19 cellular contexts compared by ENCODE assay signal in genomic region chr14:64074961-64075619, GRCh38.
DNase-seq lines count a peak whose midpoint lies in the region; ATAC-seq, FAIRE-seq and TF ChIP-seq lines count a peak whose summit lies in the region.
"Had no signal": no experiment of that assay in that cellular context is flagged by ENCODE, and none has a peak within 500 bp of the region (broad histone marks: within the 10 kb centered on the region; RNA-seq: fewer than 3 reads in every experiment).

No MANE protein-coding gene starts in this region.

- H3K4me3 ChIP-seq in AG10803 (ENCODE audit: low read length) (no peak overlapping the region), adrenal gland (no peak overlapping the region), keratinocyte (ENCODE audit: control insufficient read depth in 2 of 3, extremely low read depth in 1 of 3, insufficient read depth in 2 of 3, low read depth in 1 of 3, low read length in 3 of 3) (no peak overlapping the region), testis (no peak overlapping the region)
- H3K4me3 ChIP-seq: BLaER1 treated with 17β-estradiol and CSF1 and Interleukin-3, amounts not matched to agents 10 nM and 100 nM; heart right ventricle; lower lobe of right lung had no signal

- no peak overlapping the region for H3K27ac Mint-ChIP-seq in HFFc6
- H3K27ac Mint-ChIP-seq: activated naive CD4-positive, alpha-beta T cell treated with anti-CD3 and anti-CD28 coated beads, Interleukin-2, amount 50 U/mL, for 24 hours had no signal

- no peaks in the 10 kb centered on the region for H3K9me1 ChIP-seq in keratinocyte (ENCODE audit: control insufficient read depth, extremely low read depth, insufficient read depth, low read length)

- TF ChIP-seq CTCF in AG10803 (conservative IDR thresholded peaks at IDR 0.05; ENCODE audit: low read length) (no peak), HFFc6 (IDR thresholded peaks at IDR 0.05) (no peak), adrenal gland (IDR thresholded peaks at IDR 0.05) (no peak), keratinocyte (optimal IDR thresholded peaks at IDR 0.05 in 1 of 3, IDR thresholded peaks at IDR 0.05 in 1 of 3, conservative IDR thresholded peaks at IDR 0.05 in 1 of 3; ENCODE audit: extremely low read depth in 1 of 3, insufficient read depth in 2 of 3, low read length in 3 of 3) (no peak), testis (IDR thresholded peaks at IDR 0.05) (no peak)

- no peak overlapping the region for H3K9ac ChIP-seq in keratinocyte (ENCODE audit: control insufficient read depth, extremely low read depth, insufficient read depth, low read length)
- H3K9ac ChIP-seq: BLaER1 treated with 17β-estradiol and CSF1 and Interleukin-3, amounts not matched to agents 10 nM and 100 nM had no signal

- TF ChIP-seq POLR2A in adrenal gland (IDR thresholded peaks at IDR 0.05) (no peak), testis (IDR thresholded peaks at IDR 0.05) (no peak)

- ATAC-seq in HG03280 (IDR thresholded peaks at IDR 0.05; ENCODE audit: unreplicated experiment): no peak
- ATAC-seq in GM21529 (IDR thresholded peaks at IDR 0.05; ENCODE audit: unreplicated experiment): no peak
- ATAC-seq: heart right ventricle had no signal

- dilution Hi-C loops in keratinocyte (cut with MboI; ENCODE audit: extremely low pct_ligation_motif_present, low sequenced_read_pairs): no loop called here

- H3K4me3 Mint-ChIP-seq in HFFc6: no peak overlapping the region
- H3K4me3 Mint-ChIP-seq: activated naive CD4-positive, alpha-beta T cell treated with anti-CD3 and anti-CD28 coated beads, Interleukin-2, amount 50 U/mL, for 24 hours had no signal

- H3K79me2 ChIP-seq in keratinocyte (ENCODE audit: control insufficient read depth, insufficient read depth, low read length): no peaks in the 10 kb centered on the region

- H3K27me3 Mint-ChIP-seq in HFFc6 (ENCODE audit: insufficient read depth): no peaks in the 10 kb centered on the region; the same call in 1 of the 2 replicates
- H3K27me3 Mint-ChIP-seq: activated naive CD4-positive, alpha-beta T cell treated with anti-CD3 and anti-CD28 coated beads, Interleukin-2, amount 50 U/mL, for 24 hours had no signal

- peaks cover 4% of the 10 kb centered on the region; the same call in 1 of the 2 replicates for H3K36me3 Mint-ChIP-seq in HFFc6 (ENCODE audit: low read depth)

- H2AFZ ChIP-seq in keratinocyte (ENCODE audit: control insufficient read depth, low read length): no peak overlapping the region

- H3K27me3 ChIP-seq in adrenal gland: no peaks in the 10 kb centered on the region
- H3K27me3 ChIP-seq in keratinocyte (ENCODE audit: control insufficient read depth, extremely low read depth, insufficient read depth, low read length): no peaks in the 10 kb centered on the region
- no peaks in the 10 kb centered on the region for H3K27me3 ChIP-seq in testis
- H3K27me3 ChIP-seq: BLaER1 treated with 17β-estradiol and CSF1 and Interleukin-3, amounts not matched to agents 10 nM and 100 nM; heart right ventricle had no signal

- H3K36me3 ChIP-seq in adrenal gland (replicated peaks in 1 of 2): peaks cover 0 to 11% of the 10 kb centered on the region in 2 donors
- H3K36me3 ChIP-seq in keratinocyte (ENCODE audit: control insufficient read depth in 2 of 2, extremely low read depth in 1 of 2, insufficient read depth in 2 of 2, low read length in 2 of 2): peaks cover 2 to 11% of the 10 kb centered on the region in 2 experiments
- no peaks in the 10 kb centered on the region for H3K36me3 ChIP-seq in testis (ENCODE audit: low read depth, missing control alignments)

- intact Hi-C loops in adrenal gland (cut with DNase I) (no loop called here), testis (cut with DNase I; ENCODE audit: low total_unique reads) (no loop called here)

- H3K27ac ChIP-seq in adrenal gland: peak overlapping the region in 3 of 5 donors; percentile 53 to 59 (median 56)
- peak overlapping the region; percentile 40 for H3K27ac ChIP-seq in keratinocyte (ENCODE audit: control insufficient read depth, insufficient read depth, low read length)
- H3K27ac ChIP-seq in testis: peak overlapping the region in 1 of 2 donors; percentile 0
- H3K27ac ChIP-seq: BLaER1 treated with 17β-estradiol and CSF1 and Interleukin-3, amounts not matched to agents 10 nM and 100 nM; heart right ventricle; lower lobe of right lung had no signal

- H3K4me1 Mint-ChIP-seq in HFFc6 (ENCODE audit: low read depth): peaks cover 23% of the 10 kb centered on the region
- H3K4me1 Mint-ChIP-seq: activated naive CD4-positive, alpha-beta T cell treated with anti-CD3 and anti-CD28 coated beads, Interleukin-2, amount 50 U/mL, for 24 hours had no signal

- no peaks in the 10 kb centered on the region for H3K9me3 Mint-ChIP-seq in HFFc6
- H3K9me3 Mint-ChIP-seq: activated naive CD4-positive, alpha-beta T cell treated with anti-CD3 and anti-CD28 coated beads, Interleukin-2, amount 50 U/mL, for 24 hours had no signal

- DNase-seq in AG10803 (ENCODE audit: low read depth) (peak; percentile 52), HFFc6 (peak; percentile 71), adrenal gland (no peak), keratinocyte (ENCODE audit: low read depth, low spot score) (no peak), testis (no peak), SIG-M5 (lab: John Stamatoyannopoulos, UW) (no peak)
- DNase-seq: activated CD4-positive, alpha-beta T cell treated with anti-CD3 and anti-CD28 coated beads for 4 hours; cortex of kidney; heart right ventricle; lower lobe of right lung; NCI-H1417; NCI-H82; posterior cingulate gyrus; stimulated activated CD4-positive, alpha-beta T cell treated with anti-CD3 and anti-CD28 coated beads, Interleukin-2, amount 100 ng/mL, for 48 hours; stimulated activated naive CD4-positive, alpha-beta T cell treated with Interleukin-2 at 50 U/mL for 16 hours had no signal

- H3K4me2 ChIP-seq in keratinocyte (ENCODE audit: control insufficient read depth, extremely low read depth, insufficient read depth, low read depth, low read length): no peak overlapping the region
- H3K4me2 ChIP-seq: BLaER1 treated with 17β-estradiol and CSF1 and Interleukin-3, amounts not matched to agents 10 nM and 100 nM had no signal

- H4K20me1 ChIP-seq in keratinocyte (ENCODE audit: control insufficient read depth, extremely low read depth, insufficient read depth, low read length): no peaks in the 10 kb centered on the region
- H4K20me1 ChIP-seq: BLaER1 treated with 17β-estradiol and CSF1 and Interleukin-3, amounts not matched to agents 10 nM and 100 nM had no signal

- no peak for FAIRE-seq in keratinocyte (lab: Jason Lieb, UNC)

- WGBS in adrenal gland, 4 donors: 42 to 53% (median 48%) methylated on average over 2 of the region's 2 CpGs
- WGBS in testis, 2 donors: 46 to 53% methylated on average over 2 of the region's 2 CpGs

- H3K9me3 ChIP-seq in adrenal gland (replicated peaks in 1 of 3) (no peaks in the 10 kb centered on the region), keratinocyte (ENCODE audit: control insufficient read depth, low read depth, low read length) (no peaks in the 10 kb centered on the region), testis (no peaks in the 10 kb centered on the region)
- H3K9me3 ChIP-seq: BLaER1 treated with 17β-estradiol and CSF1 and Interleukin-3, amounts not matched to agents 10 nM and 100 nM; heart right ventricle; lower lobe of right lung had no signal

- H3K4me1 ChIP-seq in adrenal gland (replicated peaks in 1 of 2): peaks cover 0 to 12% of the 10 kb centered on the region in 2 donors
- peaks cover 11% of the 10 kb centered on the region for H3K4me1 ChIP-seq in keratinocyte (ENCODE audit: control insufficient read depth, extremely low read depth, insufficient read depth, low read length)
- H3K4me1 ChIP-seq in testis: peaks cover 27% of the 10 kb centered on the region
- H3K4me1 ChIP-seq: BLaER1 treated with 17β-estradiol and CSF1 and Interleukin-3, amounts not matched to agents 10 nM and 100 nM; heart right ventricle; lower lobe of right lung had no signal

Comparison
In these comparisons a context has a peak if more than half of its experiments do, and no peak if none do; other contexts are left out.
1. DNase-seq: peak in AG10803 (single experiment) and HFFc6 (single experiment); none in adrenal gland (0 of 7), keratinocyte (single experiment), testis (single experiment) and SIG-M5 (single experiment).